13 cellular contexts compared by ENCODE assay signal in genomic region chr5:137091473-137091872, GRCh38.
DNase-seq lines count a peak whose midpoint lies in the region; ATAC-seq and TF ChIP-seq lines count a peak whose summit lies in the region.
"Had no signal": no experiment of that assay in that cellular context is flagged by ENCODE, and none has a peak within 500 bp of the region (broad histone marks: within the 10 kb centered on the region; RNA-seq: fewer than 3 reads in every experiment).

No MANE protein-coding gene starts in this region.

- H3K27ac Mint-ChIP-seq in WTC11 (peak overlapping the region; percentile 85), T-helper 17 cell (no peak overlapping the region)
- no peak overlapping the region for H3K27ac Mint-ChIP-seq in CD8-positive, alpha-beta T cell

- no peak overlapping the region for H3K4me3 ChIP-seq in MG63
- no peak overlapping the region for H3K4me3 ChIP-seq in CD8-positive, alpha-beta T cell (ENCODE audit: low read depth, low read length)

- no peaks in the 10 kb centered on the region for H3K36me3 Mint-ChIP-seq in WTC11
- no peaks in the 10 kb centered on the region for H3K36me3 Mint-ChIP-seq in T-helper 17 cell (ENCODE audit: low read depth)
- H3K36me3 Mint-ChIP-seq in CD8-positive, alpha-beta T cell: no peaks in the 10 kb centered on the region

- TF ChIP-seq CTCF in WTC11 (IDR thresholded peaks at IDR 0.05): no peak
- TF ChIP-seq CTCF in CD8-positive, alpha-beta T cell (IDR thresholded peaks at IDR 0.05): no peak

- intact Hi-C loops in CD8-positive, alpha-beta T cell (cut with DNase I, micrococcal nuclease): no loop called here

- no peaks in the 10 kb centered on the region for H3K4me1 ChIP-seq in CD8-positive, alpha-beta T cell (ENCODE audit: insufficient read depth, low read length)

- H3K9me3 ChIP-seq in MG63 (no peaks in the 10 kb centered on the region), T-helper 17 cell (ENCODE audit: control insufficient read depth, low read length, poor library complexity, severe bottlenecking) (no peaks in the 10 kb centered on the region)
- no peaks in the 10 kb centered on the region for H3K9me3 ChIP-seq in CD8-positive, alpha-beta T cell (ENCODE audit: low read length)

- no peak overlapping the region for H3K4me3 Mint-ChIP-seq in WTC11
- H3K4me3 Mint-ChIP-seq in T-helper 17 cell: no peak overlapping the region
- H3K4me3 Mint-ChIP-seq in CD8-positive, alpha-beta T cell: no peak overlapping the region
- H3K4me3 Mint-ChIP-seq: activated T-cell treated with anti-CD3 and anti-CD28 coated beads, Interleukin-2, amount 50 U/mL, for 4 hours had no signal

- H3K4me1 Mint-ChIP-seq in WTC11 (peaks cover 46% of the 10 kb centered on the region), T-helper 17 cell (no peaks in the 10 kb centered on the region)
- H3K4me1 Mint-ChIP-seq in CD8-positive, alpha-beta T cell (ENCODE audit: low read depth): no peaks in the 10 kb centered on the region

- POLR2A ChIA-PET in WTC11 (lab: Charles Lee): no interaction called here
- POLR2A ChIA-PET in CD8-positive, alpha-beta T cell (lab: Charles Lee): no interaction called here

- DNase-seq in Daoy (ENCODE audit: low read depth) (peak; percentile 60), MG63 (peak; percentile 61), WTC11 (ENCODE audit: low spot score) (peak; percentile 64), iPS-NIHi7 (ENCODE audit: extremely low spot score) (peak; percentile 54), T-helper 17 cell (no peak), RKO (ENCODE audit: low spot score) (no peak)
- DNase-seq in CD8-positive, alpha-beta T cell: no peak
- no peak for DNase-seq in activated CD4-positive, alpha-beta T cell treated with anti-CD3 and anti-CD28 coated beads for 4 hours
- DNase-seq: activated CD4-positive, alpha-beta T cell treated with anti-CD3 and anti-CD28 coated beads for 1 hour; activated T-cell treated with anti-CD3 and anti-CD28 coated beads, Interleukin-2, amount 50 U/mL, for 4 hours; left cardiac atrium; SW 1271 had no signal

- H3K36me3 ChIP-seq in MG63: no peaks in the 10 kb centered on the region
- H3K36me3 ChIP-seq in CD8-positive, alpha-beta T cell (ENCODE audit: insufficient read depth, low read length): no peaks in the 10 kb centered on the region

- H3K9me3 Mint-ChIP-seq in WTC11: peaks cover 8% of the 10 kb centered on the region
- H3K9me3 Mint-ChIP-seq in CD8-positive, alpha-beta T cell: no peaks in the 10 kb centered on the region
- H3K9me3 Mint-ChIP-seq: activated T-cell treated with anti-CD3 and anti-CD28 coated beads, Interleukin-2, amount 50 U/mL, for 4 hours had no signal

- peak; percentile 95 for ATAC-seq in WTC11
- no peak for ATAC-seq in T-helper 17 cell
- ATAC-seq in CD8-positive, alpha-beta T cell: no peak
- ATAC-seq: activated T-cell treated with anti-CD3 and anti-CD28 coated beads, Interleukin-2, amount 50 U/mL, for 4 hours had no signal

- no peaks in the 10 kb centered on the region for H3K27me3 Mint-ChIP-seq in WTC11 (ENCODE audit: low read depth)
- H3K27me3 Mint-ChIP-seq in T-helper 17 cell: no peaks in the 10 kb centered on the region
- H3K27me3 Mint-ChIP-seq in CD8-positive, alpha-beta T cell (ENCODE audit: low read depth): peaks cover 5% of the 10 kb centered on the region

- CTCF ChIA-PET in WTC11 (lab: Charles Lee): interaction anchor here (1.3 to 2.7 kb wide), 2 partner anchors 12 to 16 kb away, joined by 3 to 30 read pairs; no protein-coding TSS in a partner anchor
- CTCF ChIA-PET in CD8-positive, alpha-beta T cell (lab: Charles Lee): interaction anchor here (0.5 kb wide), 1 partner anchor 711 kb away, joined by 3 read pairs; no protein-coding TSS in a partner anchor

- no peak overlapping the region for H3K27ac ChIP-seq in CD8-positive, alpha-beta T cell (ENCODE audit: low read depth, low read length)
- H3K27ac ChIP-seq: C4-2B had no signal

- no peaks in the 10 kb centered on the region for H3K27me3 ChIP-seq in MG63
- no peaks in the 10 kb centered on the region for H3K27me3 ChIP-seq in CD8-positive, alpha-beta T cell (ENCODE audit: insufficient read depth, low read length)

TF ChIP-seq in WTC11, 78 proteins besides CTCF, POLR2A, EP300 and RAD21:
- TF ChIP-seq ZMAT4 (CRISPR knock-in tag; IDR thresholded peaks at IDR 0.05) (no peak), ESRRA (CRISPR knock-in tag; IDR thresholded peaks at IDR 0.05; ENCODE audit: borderline replicate concordance) (no peak), TP53 (CRISPR knock-in tag; IDR thresholded peaks at IDR 0.05) (no peak), PRDM15 (CRISPR knock-in tag; IDR thresholded peaks at IDR 0.05) (peak; percentile 86), MYBL2 (CRISPR knock-in tag; IDR thresholded peaks at IDR 0.05) (no peak), ZNF232 (CRISPR knock-in tag; IDR thresholded peaks at IDR 0.05) (no peak)

Comparison
In these comparisons a context has a peak if more than half of its experiments do, and no peak if none do; other contexts are left out.
1. DNase-seq: peak in Daoy (single experiment), MG63 (single experiment), WTC11 (single experiment) and iPS-NIHi7 (single experiment); none in T-helper 17 cell (0 of 3), RKO (single experiment), CD8-positive, alpha-beta T cell (0 of 7) and activated CD4-positive, alpha-beta T cell treated with anti-CD3 and anti-CD28 coated beads for 4 hours (0 of 2).